Comparison of ENCODE assay signal across 26 cellular contexts in genomic region chr7:98852826-98853225, GRCh38. TPM values are rescaled to one million over a fixed set of nuclear protein-coding genes. Genes with fewer than 3 reads are reported as not detected.
DNase-seq lines count a peak whose midpoint lies in the region; ATAC-seq and TF ChIP-seq lines count a peak whose summit lies in the region.
"Had no signal": no experiment of that assay in that cellular context is flagged by ENCODE, and none has a peak within 500 bp of the region (broad histone marks: within the 10 kb centered on the region; RNA-seq: fewer than 3 reads in every experiment).

No MANE protein-coding gene starts in this region.

- H3K27ac ChIP-seq in SK-N-SH (ENCODE audit: low read depth in 2 of 2, low read length in 1 of 2) (no peak overlapping the region), spleen (no peak overlapping the region)

- TF ChIP-seq RAD21 in SK-N-SH (IDR thresholded peaks at IDR 0.05; ENCODE audit: low read length), result no peak

- H3F3A ChIP-seq in SK-N-SH (replicated peaks; ENCODE audit: insufficient read depth), result no peaks in the 10 kb centered on the region

- no peaks in the 10 kb centered on the region for H3K9me2 ChIP-seq in SK-N-SH

- peak; percentile 74 for DNase-seq in A172 (ENCODE audit: low spot score)
- peak; percentile 42 for DNase-seq in ELR (ENCODE audit: low read depth)
- DNase-seq in SK-N-SH, result peak; percentile 3
- DNase-seq in islet precursor cell, result peak; percentile 84
- DNase-seq in activated naive CD4-positive, alpha-beta T cell (lab: John Stamatoyannopoulos, UW), result no peak
- no peak for DNase-seq in spleen
- no peak for DNase-seq in NCI-H2227 treated with DMSO at 0.1 percent for 48 hours (lab: John Stamatoyannopoulos, UW)
- DNase-seq: 8988T; activated CD4-positive, alpha-beta T cell treated with anti-CD3 and anti-CD28 coated beads, Interleukin-2, amount 50 U/mL, for 48 hours; activated CD4-positive, CD25-positive, alpha-beta regulatory T cell; activated CD8-positive, alpha-beta memory T cell treated with anti-CD3 and anti-CD28 coated beads, Interleukin-2, amount 50 U/mL, for 48 hours; activated naive CD8-positive, alpha-beta T cell treated with anti-CD3 and anti-CD28 coated beads for 36 hours; cerebellar nuclear complex; head of caudate nucleus; Kasumi-1; left colon; naive thymus-derived CD4-positive, alpha-beta T cell; NCI-H1092; NCI-H187 treated with DMSO at 0.1 percent for 48 hours; occipital lobe; OCI-M1 had no signal

- H3K4me1 ChIP-seq in SK-N-SH (ENCODE audit: control insufficient read depth in 1 of 2, insufficient read depth in 2 of 2, low read depth in 1 of 2, low read length in 1 of 2) (no peaks in the 10 kb centered on the region), spleen (no peaks in the 10 kb centered on the region)

- WGBS in SK-N-SH (ENCODE audit: low lambda C conversion rate), result 40% methylated on average over 4 of the region's 4 CpGs
- 65 to 83% (median 74%) methylated on average over 4 of the region's 4 CpGs for WGBS in spleen, 5 donors

- no peak for TF ChIP-seq POLR2A in spleen (IDR thresholded peaks at IDR 0.05)

- H4K20me1 ChIP-seq in SK-N-SH (ENCODE audit: insufficient read depth), result no peaks in the 10 kb centered on the region

- POLR2A ChIA-PET in SK-N-SH (lab: Yijun Ruan, JAX), result no interaction called here

- TF ChIP-seq EP300 in SK-N-SH (IDR thresholded peaks at IDR 0.05; ENCODE audit: borderline replicate concordance in 1 of 2, low read depth in 1 of 2, low read length in 1 of 2), result no peak

- no peaks in the 10 kb centered on the region for H3K79me2 ChIP-seq in SK-N-SH (ENCODE audit: insufficient read depth)

- CTCF ChIA-PET in SK-N-SH (lab: Yijun Ruan, JAX), result interaction anchor here (1.0 to 13.5 kb wide), 5 partner anchors 10 to 432 kb away, joined by 3 to 82 read pairs (median 6); no protein-coding TSS in a partner anchor

- H2AFZ ChIP-seq in SK-N-SH (ENCODE audit: low read depth), result no peak overlapping the region

- H3K9me3 ChIP-seq in SK-N-SH (no peaks in the 10 kb centered on the region), spleen (peaks cover 0 to 22% (median 18%) of the 10 kb centered on the region in 8 donors)

- H3K9ac ChIP-seq in SK-N-SH, result no peak overlapping the region

- no peak overlapping the region for H3K4me3 ChIP-seq in SK-N-SH (ENCODE audit: low read depth in 2 of 2, low read length in 1 of 2)
- H3K4me3 ChIP-seq in spleen, result no peak overlapping the region
- H3K4me3 ChIP-seq: smooth muscle cell had no signal

- H3K27me3 ChIP-seq in SK-N-SH (ENCODE audit: insufficient read depth) (no peaks in the 10 kb centered on the region), spleen (replicated peaks in 1 of 7) (peaks cover 0 to 19% (median 0%) of the 10 kb centered on the region in 7 donors)

- no peak overlapping the region for H3K4me2 ChIP-seq in SK-N-SH
- H3K4me2 ChIP-seq: smooth muscle cell had no signal

- intact Hi-C loops in spleen (cut with DNase I; ENCODE audit: low total_unique reads), result no loop called here

- TF ChIP-seq CTCF in SK-N-SH (IDR thresholded peaks at IDR 0.05) (no peak), spleen (IDR thresholded peaks at IDR 0.05 in 8 of 11, conservative IDR thresholded peaks at IDR 0.05 in 3 of 11) (no peak)

- no peak for ATAC-seq in HG03432 (IDR thresholded peaks at IDR 0.05; ENCODE audit: unreplicated experiment)
- ATAC-seq: left colon; naive thymus-derived CD4-positive, alpha-beta T cell; Right ventricle myocardium inferior; stimulated activated effector memory CD8-positive, alpha-beta T cell treated with anti-CD3 and anti-CD28 coated beads, Interleukin-12 subunit alpha, Interleukin-12 subunit beta, amount 100 ng/mL, for 72 hours had no signal

- H3K36me3 ChIP-seq in SK-N-SH (replicated peaks in 1 of 2; ENCODE audit: control insufficient read depth in 1 of 2, insufficient read depth in 2 of 2, low read length in 1 of 2) (no peaks in the 10 kb centered on the region), spleen (no peaks in the 10 kb centered on the region)

TF ChIP-seq in SK-N-SH, 30 proteins besides CTCF, POLR2A, EP300 and RAD21:
- TF ChIP-seq PBX3 (IDR thresholded peaks at IDR 0.05) (no peak), TAF1 (IDR thresholded peaks at IDR 0.05; ENCODE audit: borderline replicate concordance, low read depth, low read length) (no peak), CHD2 (IDR thresholded peaks at IDR 0.05; ENCODE audit: low read length, partially characterized antibody) (no peak), FOSL2 (IDR thresholded peaks at IDR 0.05; ENCODE audit: borderline replicate concordance, low read depth) (peak; percentile 29; the same call in 1 of the 2 replicates), USF1 (IDR thresholded peaks at IDR 0.05; ENCODE audit: borderline replicate concordance, low read depth) (no peak), MEF2A (IDR thresholded peaks at IDR 0.05; ENCODE audit: borderline replicate concordance, low read depth) (no peak), NFIC (IDR thresholded peaks at IDR 0.05; ENCODE audit: borderline replicate concordance) (no peak), MAX (IDR thresholded peaks at IDR 0.05; ENCODE audit: low read depth) (no peak), ELF1 (IDR thresholded peaks at IDR 0.05) (no peak), RFX5 (IDR thresholded peaks at IDR 0.05; ENCODE audit: low read length) (no peak), JUND (IDR thresholded peaks at IDR 0.05) (no peak), RCOR1 (IDR thresholded peaks at IDR 0.05; ENCODE audit: low read length) (no peak), MXI1 (IDR thresholded peaks at IDR 0.05; ENCODE audit: low read depth, low read length) (no peak), TEAD4 (IDR thresholded peaks at IDR 0.05; ENCODE audit: borderline replicate concordance, insufficient read depth) (no peak), IRF3 (IDR thresholded peaks at IDR 0.05; ENCODE audit: low read depth, low read length) (no peak), EZH2phosphoT487 (IDR thresholded peaks at IDR 0.05; ENCODE audit: borderline replicate concordance, low read depth) (no peak), TCF12 (IDR thresholded peaks at IDR 0.05) (peak; percentile 37; the same call in 1 of the 2 replicates)
TF ChIP-seq in SK-N-SH: peak in this region for 2.

RNA-seq across cellular contexts. Expression of gene TMEM130, which starts 17.0 kb away (rescaled TPM):
- total RNA-seq in A172 (2014; rRNA removed; shearing (Covaris generic)), result 2.0 and 4.1 TPM in 2 replicates
- polyA plus RNA-seq in SK-N-SH (2012; rRNA removed) (1.2 and 1.3 TPM in 2 replicates), spleen (under 1 TPM; 0.11 to 0.29 (median 0.17) TPM)
- polyA plus RNA-seq in SK-N-SH (2012; cell fraction: cytosol; rRNA removed), result 0.54 and 0.76 TPM in 2 replicates
- 1.7 and 2.0 TPM in 2 replicates for polyA plus RNA-seq in SK-N-SH (2012; cell fraction: nucleus; rRNA removed)
- under 1 TPM in 4 of 7 donors, not detected in 3; 0.37 to 0.55 (median 0.38) TPM for total RNA-seq in spleen
- total RNA-seq: activated naive CD8-positive, alpha-beta T cell treated with anti-CD3 and anti-CD28 coated beads for 36 hours; naive thymus-derived CD4-positive, alpha-beta T cell; Right ventricle myocardium inferior had no signal
- polyA plus RNA-seq: CD14-positive monocyte; naive thymus-derived CD4-positive, alpha-beta T cell had no signal

RNA-seq across cellular contexts. Expression of gene TRRAP, which starts 25.5 kb away (rescaled TPM):
- 11.9 and 12.9 TPM in 2 replicates for total RNA-seq in A172 (2014; rRNA removed; shearing (Covaris generic))
- polyA plus RNA-seq in SK-N-SH (2012; rRNA removed) (19.6 and 24.9 TPM in 2 replicates), spleen (10 to 100 TPM in 1 of 3 donors, 1 to 10 TPM in 2; 8.4 to 14.3 (median 9.2) TPM)
- polyA plus RNA-seq in SK-N-SH (2012; cell fraction: cytosol; rRNA removed), result 11.9 and 16.5 TPM in 2 replicates
- polyA plus RNA-seq in SK-N-SH (2012; cell fraction: nucleus; rRNA removed), result 48.2 and 49.1 TPM in 2 replicates
- 10 to 100 TPM; 50.1 to 73.4 (median 60.9) TPM for total RNA-seq in spleen

Comparison
In these comparisons a context has a peak if more than half of its experiments do, and no peak if none do; other contexts are left out.
1. DNase-seq: peak in A172 (single experiment), ELR (single experiment), SK-N-SH (single experiment) and islet precursor cell (single experiment); none in activated naive CD4-positive, alpha-beta T cell (0 of 4), spleen (single experiment) and NCI-H2227 treated with DMSO at 0.1 percent for 48 hours (single experiment).